ENCODE assay signal across 15 cellular contexts in the genomic region with DNA sequence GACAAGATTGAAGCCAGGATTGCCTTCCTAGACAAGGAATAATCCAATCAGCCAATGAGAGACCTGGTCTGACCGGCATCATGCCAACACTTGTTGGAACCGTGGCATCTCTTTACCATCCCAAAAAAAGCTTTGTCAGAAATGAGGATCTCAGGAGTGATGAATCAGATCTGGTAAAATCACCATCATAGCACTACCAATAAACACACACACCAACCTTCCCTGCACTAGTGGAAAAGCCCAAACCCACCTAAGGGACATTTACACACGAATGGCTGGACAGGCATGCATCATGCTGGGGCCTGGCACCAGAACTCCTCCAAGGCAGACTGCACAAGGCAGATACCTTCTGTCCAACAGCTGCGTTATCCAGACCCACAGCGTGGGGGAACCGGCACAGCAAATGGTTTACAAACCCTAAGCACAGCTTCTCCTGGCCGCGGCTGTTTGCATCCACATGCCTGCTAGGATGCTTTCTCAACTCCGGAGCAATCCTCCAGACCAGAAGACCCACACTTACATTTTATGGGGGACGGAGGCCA. TPM values are rescaled to one million over a fixed set of nuclear protein-coding genes. Genes with fewer than 3 reads are reported as not detected.
"Had no signal": no experiment of that assay in that cellular context is flagged by ENCODE, and none has a peak within 500 bp of the region (broad histone marks: within the 10 kb centered on the region; RNA-seq: fewer than 3 reads in every experiment).

No MANE protein-coding gene starts in this region.

- DNase-seq: activated CD4-positive, alpha-beta T cell treated with anti-CD3 and anti-CD28 coated beads, Interleukin-2, amount 50 U/mL, for 48 hours; activated naive CD4-positive, alpha-beta T cell treated with anti-CD3 and anti-CD28 coated beads, Interleukin-2, amount 50 U/mL, for 16 hours; activated T-cell treated with anti-CD3 and anti-CD28 coated beads, Interleukin-2, amount 50 U/mL, for 24 hours; gastrocnemius medialis; heart right ventricle; mammary epithelial cell; sigmoid colon; spleen; stomach; WERI-Rb-1 had no signal

- H3K27ac ChIP-seq: epithelial cell of prostate, gastrocnemius medialis, heart right ventricle, sigmoid colon, spleen, stomach, thoracic aorta, WERI-Rb-1 had no signal

- ATAC-seq: gastrocnemius medialis; heart right ventricle; left lobe of liver; natural killer cell treated with Interleukin-12 subunit alpha and Interleukin-12 subunit beta and Interleukin-15 and Interleukin-18, amount 100 ng/mL, for 72 hours had no signal

- H3K36me3 ChIP-seq: gastrocnemius medialis, heart right ventricle, sigmoid colon, spleen, stomach, thoracic aorta, WERI-Rb-1 had no signal

- H3K4me3 ChIP-seq: gastrocnemius medialis, sigmoid colon, spleen, thoracic aorta had no signal

RNA-seq across cellular contexts. Expression of a gene that starts 2.9 kb away (rescaled TPM):
- total RNA-seq: gastrocnemius medialis; heart right ventricle; left lobe of liver; natural killer cell treated with Interleukin-12 subunit alpha and Interleukin-12 subunit beta and Interleukin-15 and Interleukin-18, amount 100 ng/mL, for 72 hours; osteocyte; spleen had no signal
- polyA plus RNA-seq: heart right ventricle, spleen had no signal
